In genomic region chr6:16408766-16409165, GRCh38 we compare ENCODE assay signal across 18 cellular contexts.
DNase-seq lines count a peak whose midpoint lies in the region; ATAC-seq and TF ChIP-seq lines count a peak whose summit lies in the region.
"Had no signal": no experiment of that assay in that cellular context is flagged by ENCODE, and none has a peak within 500 bp of the region (broad histone marks: within the 10 kb centered on the region; RNA-seq: fewer than 3 reads in every experiment).

No MANE protein-coding gene starts in this region.

- intact Hi-C loops in breast epithelium (cut with DNase I; ENCODE audit: low total_unique reads), result no loop called here

- H3K27me3 Mint-ChIP-seq in IgD-negative memory B cell, result no peaks in the 10 kb centered on the region
- H3K27me3 Mint-ChIP-seq in activated T-helper 17 cell treated with anti-CD3 and anti-CD28 coated beads, Interleukin-2, amount 50 U/mL, for 72 hours, result no peaks in the 10 kb centered on the region
- H3K27me3 Mint-ChIP-seq: CD4-positive, CD25-positive, alpha-beta regulatory T cell had no signal

- H3K36me3 Mint-ChIP-seq in IgD-negative memory B cell, result peaks cover 1% of the 10 kb centered on the region
- H3K36me3 Mint-ChIP-seq in activated T-helper 17 cell treated with anti-CD3 and anti-CD28 coated beads, Interleukin-2, amount 50 U/mL, for 72 hours (ENCODE audit: low read depth), result peaks cover 24% of the 10 kb centered on the region

- H3K36me3 ChIP-seq in neutrophil (no peaks in the 10 kb centered on the region), breast epithelium (no peaks in the 10 kb centered on the region)
- H3K36me3 ChIP-seq: BLaER1 had no signal

- DNase-seq in D341Med (ENCODE audit: low spot score), result no peak
- no peak for DNase-seq in breast epithelium (ENCODE audit: low spot score in 2 of 2)
- DNase-seq: Caco-2; CD4-positive, CD25-positive, alpha-beta regulatory T cell; CD8-positive, alpha-beta T cell; DMS 273 treated with DMSO at 0.1 percent for 48 hours; DMS79; EL; GDM1; H9 had no signal

- H3K27me3 ChIP-seq in neutrophil, result no peaks in the 10 kb centered on the region
- no peaks in the 10 kb centered on the region for H3K27me3 ChIP-seq in breast epithelium
- H3K27me3 ChIP-seq: BLaER1 had no signal

- H3K27ac ChIP-seq in neutrophil (peak overlapping the region; percentile 84), breast epithelium (no peak overlapping the region)
- H3K27ac ChIP-seq: BLaER1, C4-2B had no signal

- peaks cover 25 to 47% (median 40%) of the 10 kb centered on the region in 3 donors for H3K4me1 Mint-ChIP-seq in IgD-negative memory B cell
- peaks cover 39% of the 10 kb centered on the region for H3K4me1 Mint-ChIP-seq in activated T-helper 17 cell treated with anti-CD3 and anti-CD28 coated beads, Interleukin-2, amount 50 U/mL, for 72 hours

- peaks cover 34 to 45% of the 10 kb centered on the region in 2 experiments for H3K4me1 ChIP-seq in neutrophil (ENCODE audit: control insufficient read depth in 1 of 2, insufficient read depth in 1 of 2, low read depth in 1 of 2, low read length in 1 of 2)
- H3K4me1 ChIP-seq in breast epithelium, result no peaks in the 10 kb centered on the region
- H3K4me1 ChIP-seq: Caco-2 had no signal

- TF ChIP-seq CTCF in neutrophil (IDR thresholded peaks at IDR 0.05), result no peak
- TF ChIP-seq CTCF in breast epithelium (IDR thresholded peaks at IDR 0.05), result no peak

- H3K4me3 ChIP-seq in neutrophil (ENCODE audit: low read depth in 1 of 2, low read length in 1 of 2) (no peak overlapping the region), breast epithelium (no peak overlapping the region)
- H3K4me3 ChIP-seq: BLaER1, GM12878, GM23338 had no signal

- H3K9me3 ChIP-seq in neutrophil (no peaks in the 10 kb centered on the region), breast epithelium (no peaks in the 10 kb centered on the region)
- H3K9me3 ChIP-seq: BLaER1, Caco-2 had no signal

- peak overlapping the region; percentile 8 to 81 (median 76) for H3K27ac Mint-ChIP-seq in IgD-negative memory B cell
- no peak overlapping the region for H3K27ac Mint-ChIP-seq in activated T-helper 17 cell treated with anti-CD3 and anti-CD28 coated beads, Interleukin-2, amount 50 U/mL, for 72 hours
- H3K27ac Mint-ChIP-seq: CD8-positive, alpha-beta T cell; GM23338; H9 had no signal

- H3K9me3 Mint-ChIP-seq in IgD-negative memory B cell, result no peaks in the 10 kb centered on the region
- no peaks in the 10 kb centered on the region for H3K9me3 Mint-ChIP-seq in activated T-helper 17 cell treated with anti-CD3 and anti-CD28 coated beads, Interleukin-2, amount 50 U/mL, for 72 hours
- H3K9me3 Mint-ChIP-seq: CD4-positive, CD25-positive, alpha-beta regulatory T cell; CD8-positive, alpha-beta T cell; GM23338; H9 had no signal

- H3K4me3 Mint-ChIP-seq in IgD-negative memory B cell, result peak overlapping the region in 1 of 4 donors; percentile 7
- H3K4me3 Mint-ChIP-seq in activated T-helper 17 cell treated with anti-CD3 and anti-CD28 coated beads, Interleukin-2, amount 50 U/mL, for 72 hours, result peak overlapping the region; percentile 59
- H3K4me3 Mint-ChIP-seq: CD8-positive, alpha-beta T cell; GM23338; H9 had no signal

- ATAC-seq in activated T-helper 17 cell treated with anti-CD3 and anti-CD28 coated beads, Interleukin-2, amount 50 U/mL, for 72 hours (replicated peaks), result no peak
- no peak for ATAC-seq in GM19395 (IDR thresholded peaks at IDR 0.05; ENCODE audit: unreplicated experiment)
- ATAC-seq: GM12878 had no signal

- no peak for TF ChIP-seq POLR2A in breast epithelium (IDR thresholded peaks at IDR 0.05)
